In genomic region chr3:14258906-14259904, GRCh38 we compare ENCODE assay signal across 1 cellular context.
TF ChIP-seq lines count a peak whose summit lies in the region.

No MANE protein-coding gene starts in this region.

TF ChIP-seq in IMR-90, 13 proteins besides CTCF, POLR2A, EP300 and RAD21:
- no peak for TF ChIP-seq RCOR1 (IDR thresholded peaks at IDR 0.05; ENCODE audit: insufficient replicate concordance, low read length)
- no peak for TF ChIP-seq SMC3 (IDR thresholded peaks at IDR 0.05; ENCODE audit: low read depth, low read length)
- TF ChIP-seq NFE2L2 (IDR thresholded peaks at IDR 0.05; ENCODE audit: low read depth, low read length), result no peak
- no peak for TF ChIP-seq CHD1 (IDR thresholded peaks at IDR 0.05; ENCODE audit: low read depth, low read length)
- no peak for TF ChIP-seq RFX5 (IDR thresholded peaks at IDR 0.05; ENCODE audit: low read depth, low read length)
- TF ChIP-seq FOS (IDR thresholded peaks at IDR 0.05; ENCODE audit: low read depth, low read length), result no peak
- TF ChIP-seq MAZ (IDR thresholded peaks at IDR 0.05; ENCODE audit: borderline replicate concordance, low read depth, low read length), result no peak
- TF ChIP-seq BHLHE40 (IDR thresholded peaks at IDR 0.05; ENCODE audit: low read depth, low read length), result no peak
- TF ChIP-seq CEBPB (IDR thresholded peaks at IDR 0.05; ENCODE audit: low read depth, low read length), result no peak
- TF ChIP-seq MXI1 (IDR thresholded peaks at IDR 0.05; ENCODE audit: borderline replicate concordance, low read depth, low read length), result no peak
- no peak for TF ChIP-seq MAFK (IDR thresholded peaks at IDR 0.05; ENCODE audit: low read depth, low read length)
- no peak for TF ChIP-seq USF2 (IDR thresholded peaks at IDR 0.05; ENCODE audit: low read depth, low read length)
- TF ChIP-seq ELK1 (IDR thresholded peaks at IDR 0.05; ENCODE audit: borderline replicate concordance, low read depth, low read length), result no peak
